Comparison of ENCODE assay signal across 1 cellular context in the genomic region with DNA sequence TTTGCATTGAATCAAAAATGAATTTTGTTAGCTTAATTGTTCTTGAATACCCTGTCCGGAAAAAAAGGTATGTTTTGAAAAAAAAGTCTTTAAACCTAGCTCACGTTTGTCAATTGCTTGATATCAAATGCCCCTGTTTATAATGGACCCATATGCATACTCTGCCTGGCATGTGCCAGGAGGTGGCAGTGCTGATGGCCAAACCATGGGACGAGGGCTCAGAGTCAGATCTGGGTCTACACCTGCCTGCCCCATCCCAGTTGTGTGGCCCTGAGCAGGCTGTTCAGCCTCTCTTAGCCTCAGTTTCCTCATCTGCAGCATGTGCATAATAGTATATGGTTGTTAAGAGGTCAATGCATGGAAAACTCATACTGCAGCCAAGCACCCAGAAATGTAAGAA.
TF ChIP-seq lines count a peak whose summit lies in the region.

No MANE protein-coding gene starts in this region.

TF ChIP-seq in H1, 55 proteins besides CTCF, POLR2A, EP300 and RAD21 (continued from another document):
- TF ChIP-seq KDM4A (IDR thresholded peaks at IDR 0.05; ENCODE audit: low read depth, low read length, severe bottlenecking): no peak
